4 cellular contexts compared by ENCODE assay signal in the genomic region with DNA sequence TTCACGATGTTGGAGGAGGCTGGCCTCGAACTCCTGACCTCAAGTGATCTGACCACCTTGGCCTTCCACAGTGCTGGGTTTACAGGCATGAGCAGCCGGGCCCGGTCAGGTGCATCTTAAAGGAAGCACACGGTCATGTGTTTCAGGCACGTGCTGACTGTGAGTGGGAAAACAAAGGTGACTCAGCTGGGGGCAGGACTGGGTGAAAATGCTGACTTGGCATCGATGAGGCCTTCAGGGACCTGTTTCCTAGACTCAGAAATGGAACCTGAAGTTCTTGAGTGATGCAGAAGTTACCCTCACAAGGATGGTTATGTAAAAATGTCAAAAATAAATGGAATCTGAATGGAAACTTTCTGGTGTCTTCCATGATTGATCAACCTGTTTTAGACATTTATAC. TPM values are rescaled to one million over a fixed set of nuclear protein-coding genes. Genes with fewer than 3 reads are reported as not detected.
"Had no signal": no experiment of that assay in that cellular context is flagged by ENCODE, and none has a peak within 500 bp of the region (broad histone marks: within the 10 kb centered on the region; RNA-seq: fewer than 3 reads in every experiment).

No MANE protein-coding gene starts in this region.

RNA-seq across cellular contexts. Expression of a gene that starts 3.6 kb away (rescaled TPM):
- total RNA-seq: GM23248, H4, H7, HT-29 had no signal
- polyA plus RNA-seq: GM23248 had no signal

RNA-seq across cellular contexts. Expression of a gene that starts 17.2 kb away (rescaled TPM):
- total RNA-seq: GM23248, H4, H7, HT-29 had no signal
- polyA plus RNA-seq: GM23248 had no signal

RNA-seq across cellular contexts. Expression of a gene that starts 21.3 kb away (rescaled TPM):
- total RNA-seq: GM23248, H4, H7, HT-29 had no signal
- polyA plus RNA-seq: GM23248 had no signal

RNA-seq across cellular contexts. Expression of a gene that starts 46.1 kb away (rescaled TPM):
- total RNA-seq: GM23248, H4, H7, HT-29 had no signal
- polyA plus RNA-seq: GM23248 had no signal
